In the genomic region with DNA sequence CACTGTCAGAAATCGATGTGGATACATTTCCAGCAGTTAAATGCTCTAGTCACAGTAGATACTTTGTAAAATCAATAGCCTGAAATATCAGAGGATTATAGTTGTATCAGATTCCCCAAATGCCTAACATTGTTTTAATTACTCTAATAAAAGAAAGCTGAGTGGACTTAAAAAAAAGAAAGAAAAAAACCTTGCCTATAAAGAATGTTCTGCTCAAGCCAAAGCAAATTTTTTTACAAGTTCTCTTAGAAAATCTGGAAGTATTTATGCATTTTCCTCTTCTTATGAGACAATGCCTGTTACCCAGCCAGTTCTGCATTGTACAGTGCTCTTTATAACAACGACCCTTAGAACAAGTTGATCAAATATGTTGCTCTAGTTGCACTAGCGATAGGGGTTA, we compare ENCODE assay signal across 32 cellular contexts.
DNase-seq lines count a peak whose midpoint lies in the region; ATAC-seq, FAIRE-seq and TF ChIP-seq lines count a peak whose summit lies in the region.
"Had no signal": no experiment of that assay in that cellular context is flagged by ENCODE, and none has a peak within 500 bp of the region (broad histone marks: within the 10 kb centered on the region; RNA-seq: fewer than 3 reads in every experiment).

No MANE protein-coding gene starts in this region.

- TF ChIP-seq EP300 in SK-N-SH (IDR thresholded peaks at IDR 0.05; ENCODE audit: borderline replicate concordance in 1 of 2, low read depth in 1 of 2, low read length in 1 of 2) = no peak
- TF ChIP-seq EP300 in esophagus muscularis mucosa (IDR thresholded peaks at IDR 0.05) = no peak

- no peak for DNase-seq in SK-N-SH
- DNase-seq in esophagus muscularis mucosa (ENCODE audit: extremely low spot score) = no peak
- no peak for DNase-seq in mesenchymal stem cell
- no peak for DNase-seq in effector memory CD4-positive, alpha-beta T cell
- no peak for DNase-seq in D721Med (ENCODE audit: insufficient read length, low spot score)
- DNase-seq: 8988T; activated CD4-positive, alpha-beta T cell treated with anti-CD3 and anti-CD28 coated beads for 36 hours; activated naive CD4-positive, alpha-beta T cell treated with anti-CD3 and anti-CD28 coated beads, Interleukin-2, amount 50 U/mL, for 16 hours; activated T-cell treated with anti-CD3 and anti-CD28 coated beads for 4 hours; amygdala; CD4-positive, alpha-beta memory T cell; effector CD8-positive, alpha-beta T cell; EL; gastrocnemius medialis; KG1; MG63; mucosa of descending colon; NCI-H1105 treated with DMSO at 0.1 percent for 48 hours; NCI-H187 treated with DMSO at 0.1 percent for 48 hours; NCI-H2171 treated with DMSO at 0.1 percent for 48 hours; NCI-H510A; PC-3; stimulated activated naive CD4-positive, alpha-beta T cell had no signal

- POLR2A ChIA-PET in SK-N-SH (lab: Yijun Ruan, JAX) = no interaction called here

- no peak overlapping the region for H2BK5ac ChIP-seq in mesenchymal stem cell (ENCODE audit: low read depth, low read length, poor library complexity, severe bottlenecking)

- no peak overlapping the region for H2BK15ac ChIP-seq in mesenchymal stem cell (ENCODE audit: low read depth, poor library complexity, severe bottlenecking)

- H3K4me2 ChIP-seq in SK-N-SH = no peak overlapping the region
- H3K4me2 ChIP-seq in mesenchymal stem cell (ENCODE audit: low read length, poor library complexity, severe bottlenecking) = no peak overlapping the region

- CTCF ChIA-PET in SK-N-SH (lab: Yijun Ruan, JAX) = no interaction called here

- TF ChIP-seq CTCF in SK-N-SH (IDR thresholded peaks at IDR 0.05) (no peak), esophagus muscularis mucosa (IDR thresholded peaks at IDR 0.05) (no peak), D721Med (IDR thresholded peaks at IDR 0.05; ENCODE audit: insufficient read depth, missing control alignments) (no peak)

- H3K9me3 ChIP-seq in SK-N-SH = no peaks in the 10 kb centered on the region
- H3K9me3 ChIP-seq in esophagus muscularis mucosa = no peaks in the 10 kb centered on the region
- no peaks in the 10 kb centered on the region for H3K9me3 ChIP-seq in mesenchymal stem cell (ENCODE audit: control insufficient read depth, low read length)
- H3K9me3 ChIP-seq in effector memory CD4-positive, alpha-beta T cell (ENCODE audit: control insufficient read depth, low read length) = no peaks in the 10 kb centered on the region
- H3K9me3 ChIP-seq: gastrocnemius medialis, MG63, mucosa of descending colon had no signal

- no peak overlapping the region for H3K23ac ChIP-seq in mesenchymal stem cell (ENCODE audit: low read length in 2 of 2)

- intact Hi-C loops in esophagus muscularis mucosa (cut with DNase I) = no loop called here

- no peak overlapping the region for H3K4ac ChIP-seq in mesenchymal stem cell (ENCODE audit: low read depth in 1 of 2, low read length in 2 of 2)

- no peak overlapping the region for H3K18ac ChIP-seq in mesenchymal stem cell (ENCODE audit: low read depth in 1 of 2, low read length in 2 of 2)

- no peak overlapping the region for H2BK12ac ChIP-seq in mesenchymal stem cell (ENCODE audit: low read length in 2 of 2)

- H3K27me3 ChIP-seq in ACC112 (ENCODE audit: insufficient read depth, low read length) = no peaks in the 10 kb centered on the region
- no peaks in the 10 kb centered on the region for H3K27me3 ChIP-seq in SK-N-SH (ENCODE audit: insufficient read depth)
- H3K27me3 ChIP-seq in esophagus muscularis mucosa = no peaks in the 10 kb centered on the region
- no peaks in the 10 kb centered on the region for H3K27me3 ChIP-seq in mesenchymal stem cell (ENCODE audit: control insufficient read depth in 1 of 2, insufficient read depth in 1 of 2, low read length in 2 of 2)
- no peaks in the 10 kb centered on the region for H3K27me3 ChIP-seq in effector memory CD4-positive, alpha-beta T cell (replicated peaks; ENCODE audit: control insufficient read depth, insufficient read depth, low read length, poor library complexity, severe bottlenecking)
- H3K27me3 ChIP-seq: gastrocnemius medialis, MG63 had no signal

- peak overlapping the region; percentile 15; the same call in 1 of the 2 replicates for H3K9ac ChIP-seq in SK-N-SH
- peak overlapping the region; percentile 62 for H3K9ac ChIP-seq in mesenchymal stem cell (ENCODE audit: low read length)

- WGBS in SK-N-SH (ENCODE audit: low lambda C conversion rate) = 36% methylated on average over 3 of the region's 3 CpGs
- 47% methylated on average over 3 of the region's 3 CpGs for WGBS in esophagus muscularis mucosa
- 85% methylated on average over 2 of the region's 3 CpGs for WGBS in mesenchymal stem cell

- no peak overlapping the region for H4K8ac ChIP-seq in mesenchymal stem cell (ENCODE audit: low read length)

- no peak overlapping the region for H2BK120ac ChIP-seq in mesenchymal stem cell (ENCODE audit: low read depth, low read length)

- no peak overlapping the region for H3K14ac ChIP-seq in mesenchymal stem cell (ENCODE audit: low read length in 2 of 2)

- peaks cover 80% of the 10 kb centered on the region for H3F3A ChIP-seq in SK-N-SH (replicated peaks; ENCODE audit: insufficient read depth)

- no peak for FAIRE-seq in D721Med (lab: Jason Lieb, UNC)
- FAIRE-seq: colon, GM12878, H54, TTC549 had no signal

- no peak for TF ChIP-seq RAD21 in SK-N-SH (IDR thresholded peaks at IDR 0.05; ENCODE audit: low read length)

- H2AFZ ChIP-seq in ACC112 (ENCODE audit: low read length, unreplicated experiment) (no peak overlapping the region), SK-N-SH (ENCODE audit: low read depth) (no peak overlapping the region), mesenchymal stem cell (ENCODE audit: low read depth, low read length) (no peak overlapping the region)

- H3K79me1 ChIP-seq in mesenchymal stem cell (replicated peaks; ENCODE audit: low read length, poor library complexity, severe bottlenecking) = no peaks in the 10 kb centered on the region

- H2AK5ac ChIP-seq in mesenchymal stem cell (ENCODE audit: low read length, severe bottlenecking) = no peak overlapping the region

- no peak for ATAC-seq in GM21717 (IDR thresholded peaks at IDR 0.05; ENCODE audit: unreplicated experiment)
- ATAC-seq in HG02885 (IDR thresholded peaks at IDR 0.05; ENCODE audit: poor library complexity, unreplicated experiment) = no peak
- ATAC-seq: activated CD4-positive, alpha-beta T cell treated with anti-CD3 and anti-CD28 coated beads for 36 hours; gastrocnemius medialis; GM12878; mucosa of descending colon; natural killer cell treated with Interleukin-12 subunit alpha and Interleukin-12 subunit beta and Interleukin-15 and Interleukin-18, amount 100 ng/mL, for 72 hours; PC-3 had no signal

- no peaks in the 10 kb centered on the region for H3K79me2 ChIP-seq in ACC112 (ENCODE audit: control insufficient read depth, insufficient read depth, low read length, unreplicated experiment)
- peaks cover 38% of the 10 kb centered on the region for H3K79me2 ChIP-seq in SK-N-SH (ENCODE audit: insufficient read depth)

- H3K9me2 ChIP-seq in SK-N-SH = no peaks in the 10 kb centered on the region

- H3K27ac ChIP-seq in ACC112 (ENCODE audit: low read depth, low read length) = peak overlapping the region; percentile 44
- peak overlapping the region; percentile 55 to 96; a peak in 3 of 4 replicates for H3K27ac ChIP-seq in SK-N-SH (ENCODE audit: low read depth in 2 of 2, low read length in 1 of 2)
- H3K27ac ChIP-seq in esophagus muscularis mucosa (replicated peaks in 1 of 4) = peak overlapping the region; percentile 10 to 48 (median 38)
- no peak overlapping the region for H3K27ac ChIP-seq in mesenchymal stem cell (ENCODE audit: low read length, poor library complexity, severe bottlenecking)
- H3K27ac ChIP-seq in effector memory CD4-positive, alpha-beta T cell (ENCODE audit: insufficient read depth, low read length, poor library complexity, severe bottlenecking) = no peak overlapping the region
- H3K27ac ChIP-seq: gastrocnemius medialis had no signal

- H4K91ac ChIP-seq in mesenchymal stem cell (ENCODE audit: low read length) = no peak overlapping the region

- no peak overlapping the region for H3K4me3 ChIP-seq in ACC112 (ENCODE audit: low read depth, low read length)
- no peak overlapping the region for H3K4me3 ChIP-seq in SK-N-SH (ENCODE audit: low read depth in 2 of 2, low read length in 1 of 2)
- H3K4me3 ChIP-seq in esophagus muscularis mucosa = no peak overlapping the region
- H3K4me3 ChIP-seq in mesenchymal stem cell (ENCODE audit: insufficient read depth in 1 of 2, low read depth in 1 of 2, low read length in 2 of 2) = no peak overlapping the region
- no peak overlapping the region for H3K4me3 ChIP-seq in effector memory CD4-positive, alpha-beta T cell (ENCODE audit: insufficient read depth, low read depth, low read length, poor library complexity, severe bottlenecking)
- H3K4me3 ChIP-seq: gastrocnemius medialis, GM12878, lung, MG63, mucosa of descending colon had no signal

- no peak for TF ChIP-seq POLR2A in esophagus muscularis mucosa (IDR thresholded peaks at IDR 0.05; ENCODE audit: low read depth)

- H4K20me1 ChIP-seq in SK-N-SH (ENCODE audit: insufficient read depth) = no peaks in the 10 kb centered on the region

- peaks cover 28% of the 10 kb centered on the region for H3K4me1 ChIP-seq in ACC112 (ENCODE audit: control insufficient read depth, insufficient read depth, low read length, unreplicated experiment)
- peaks cover 5 to 40% of the 10 kb centered on the region in 2 experiments for H3K4me1 ChIP-seq in SK-N-SH (ENCODE audit: control insufficient read depth in 1 of 2, insufficient read depth in 2 of 2, low read depth in 1 of 2, low read length in 1 of 2)
- H3K4me1 ChIP-seq in esophagus muscularis mucosa = peaks cover 13 to 69% (median 52%) of the 10 kb centered on the region in 4 donors
- H3K4me1 ChIP-seq in mesenchymal stem cell (ENCODE audit: control insufficient read depth, insufficient read depth, low read depth, low read length) = peaks cover 3% of the 10 kb centered on the region
- H3K4me1 ChIP-seq in effector memory CD4-positive, alpha-beta T cell (ENCODE audit: control insufficient read depth, insufficient read depth, low read length, poor library complexity, severe bottlenecking) = no peaks in the 10 kb centered on the region

- 0 out of 2 replicates have a peak, but pooled peaks cover 4% of the 10 kb centered on the region for H3K36me3 ChIP-seq in ACC112 (ENCODE audit: insufficient read depth, low read length)
- peaks cover 3 to 23% of the 10 kb centered on the region in 2 experiments for H3K36me3 ChIP-seq in SK-N-SH (replicated peaks in 1 of 2; ENCODE audit: control insufficient read depth in 1 of 2, insufficient read depth in 2 of 2, low read length in 1 of 2)
- H3K36me3 ChIP-seq in esophagus muscularis mucosa = no peaks in the 10 kb centered on the region
- H3K36me3 ChIP-seq in mesenchymal stem cell (ENCODE audit: control insufficient read depth in 1 of 2, insufficient read depth in 2 of 2, low read depth in 1 of 2, low read length in 2 of 2) = peaks cover 0 to 5% of the 10 kb centered on the region in 2 experiments
- H3K36me3 ChIP-seq in effector memory CD4-positive, alpha-beta T cell (ENCODE audit: control insufficient read depth, insufficient read depth, low read length) = no peaks in the 10 kb centered on the region
- H3K36me3 ChIP-seq: gastrocnemius medialis had no signal

TF ChIP-seq in SK-N-SH, 30 proteins besides CTCF, POLR2A, EP300 and RAD21 (continues in another document):
- TF ChIP-seq TCF12 (IDR thresholded peaks at IDR 0.05) = peak; percentile 52; the same call in 1 of the 2 replicates

Comparison
In these comparisons a context has a peak if more than half of its experiments do, and no peak if none do; other contexts are left out.
1. H3K27ac ChIP-seq: peak in ACC112 (single experiment), SK-N-SH (2 of 2) and esophagus muscularis mucosa (4 of 4); none in mesenchymal stem cell (single experiment) and effector memory CD4-positive, alpha-beta T cell (single experiment).